ENCODE assay signal across 9 cellular contexts in the genomic region with DNA sequence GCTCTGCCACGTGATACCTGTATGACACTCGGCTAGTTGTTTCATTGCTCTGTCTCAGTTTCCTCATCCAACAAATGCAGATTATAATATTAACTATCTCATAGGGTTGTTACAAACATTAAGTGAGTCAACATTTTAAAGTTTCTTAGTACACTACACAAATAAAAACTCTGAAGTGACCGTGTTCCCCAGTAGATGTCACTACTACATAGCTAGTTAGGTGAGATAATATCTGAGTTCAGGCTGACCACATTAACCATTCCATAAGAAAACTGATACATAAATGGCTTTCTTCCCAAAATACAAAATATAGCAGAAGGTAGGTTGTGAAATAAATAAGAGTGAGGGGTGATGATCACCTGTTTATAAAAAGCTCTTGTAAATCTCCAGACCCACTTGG.
DNase-seq lines count a peak whose midpoint lies in the region; ATAC-seq and TF ChIP-seq lines count a peak whose summit lies in the region.
"Had no signal": no experiment of that assay in that cellular context is flagged by ENCODE, and none has a peak within 500 bp of the region (broad histone marks: within the 10 kb centered on the region; RNA-seq: fewer than 3 reads in every experiment).

No MANE protein-coding gene starts in this region.

- H3K9ac ChIP-seq in DND-41 (ENCODE audit: low read depth, low read length), result no peak overlapping the region
- H3K9ac ChIP-seq in Loucy (ENCODE audit: low read depth, low read length, poor library complexity, severe bottlenecking), result no peak overlapping the region
- no peak overlapping the region for H3K9ac ChIP-seq in liver (ENCODE audit: low read depth in 1 of 2, low read length in 2 of 2)

- H3K9me3 Mint-ChIP-seq in WTC11, result no peaks in the 10 kb centered on the region

- no peak overlapping the region for H2AFZ ChIP-seq in DND-41 (ENCODE audit: low read depth, low read length)
- no peak overlapping the region for H2AFZ ChIP-seq in Loucy (ENCODE audit: low read length)

- H3K9me2 ChIP-seq in Loucy (replicated peaks; ENCODE audit: low read depth, low read length), result no peaks in the 10 kb centered on the region

- no peak overlapping the region for H3K4me3 ChIP-seq in DND-41 (ENCODE audit: low read depth in 1 of 2, low read length in 2 of 2)
- H3K4me3 ChIP-seq in Loucy (ENCODE audit: low read length, poor library complexity, severe bottlenecking), result no peak overlapping the region
- H3K4me3 ChIP-seq in liver (ENCODE audit: low read depth in 1 of 3, low read length in 3 of 3), result no peak overlapping the region

- TF ChIP-seq CTCF in DND-41 (IDR thresholded peaks at IDR 0.05; ENCODE audit: borderline replicate concordance, extremely low read depth, low read length, poor library complexity, severe bottlenecking) (peak; percentile 32), Loucy (conservative IDR thresholded peaks at IDR 0.05; ENCODE audit: low read length) (peak; percentile 75), WTC11 (IDR thresholded peaks at IDR 0.05) (no peak; the same call in 1 of the 2 replicates), liver (IDR thresholded peaks at IDR 0.05; ENCODE audit: low read depth, low read length, missing input control) (peak; percentile 33)

- no peak overlapping the region for H3K4me3 Mint-ChIP-seq in WTC11

- no peaks in the 10 kb centered on the region for H3F3A ChIP-seq in Loucy (ENCODE audit: low read depth)

- ATAC-seq in DND-41 (ENCODE audit: insufficient read depth, low read depth) (no peak), WTC11 (peak; percentile 63), GM18498 (IDR thresholded peaks at IDR 0.05; ENCODE audit: unreplicated experiment) (no peak), HG02763 (IDR thresholded peaks at IDR 0.05; ENCODE audit: unreplicated experiment) (no peak)

- no peaks in the 10 kb centered on the region for H3K36me3 Mint-ChIP-seq in WTC11

- peaks cover 43% of the 10 kb centered on the region for H3K4me1 Mint-ChIP-seq in WTC11

- peaks cover 8% of the 10 kb centered on the region for H3K27me3 Mint-ChIP-seq in WTC11 (ENCODE audit: low read depth)

- no peaks in the 10 kb centered on the region for H3K79me2 ChIP-seq in DND-41 (ENCODE audit: insufficient read depth, low read length)
- H3K79me2 ChIP-seq in Loucy (ENCODE audit: insufficient read depth, low read length), result no peaks in the 10 kb centered on the region

- peak; percentile 69 to 72 for TF ChIP-seq RAD21 in liver (IDR thresholded peaks at IDR 0.05)

- no peak overlapping the region for H3K4me2 ChIP-seq in DND-41 (ENCODE audit: insufficient read depth, low read length)
- H3K4me2 ChIP-seq in Loucy (ENCODE audit: low read depth, low read length, poor library complexity, severe bottlenecking), result no peak overlapping the region

- H4K20me1 ChIP-seq in DND-41 (ENCODE audit: insufficient read depth, low read length) (no peaks in the 10 kb centered on the region), Loucy (ENCODE audit: insufficient read depth, low read length, poor library complexity, severe bottlenecking) (no peaks in the 10 kb centered on the region)

- no peaks in the 10 kb centered on the region for H3K9me3 ChIP-seq in DND-41 (ENCODE audit: insufficient read depth, low read length, severe bottlenecking)
- H3K9me3 ChIP-seq in Loucy (ENCODE audit: insufficient read depth, low read depth, low read length), result no peaks in the 10 kb centered on the region
- H3K9me3 ChIP-seq in liver (ENCODE audit: control insufficient read depth in 4 of 4, low read length in 3 of 4), result no peaks in the 10 kb centered on the region

- H3K27me3 ChIP-seq in DND-41 (ENCODE audit: insufficient read depth, low read length, poor library complexity) (peaks cover 2% of the 10 kb centered on the region), Loucy (ENCODE audit: insufficient read depth, low read length, poor library complexity, severe bottlenecking) (no peaks in the 10 kb centered on the region), liver (ENCODE audit: control insufficient read depth in 4 of 4, insufficient read depth in 4 of 4, low read length in 3 of 4) (no peaks in the 10 kb centered on the region)

- WGBS in liver, result 52% methylated on average over 3 of the region's 3 CpGs

- H3K27ac ChIP-seq in DND-41 (ENCODE audit: low read length) (no peak overlapping the region), liver (ENCODE audit: low read depth in 1 of 2, low read length in 2 of 2) (no peak overlapping the region)

- no peaks in the 10 kb centered on the region for H3K36me3 ChIP-seq in DND-41 (ENCODE audit: insufficient read depth, low read length)
- no peaks in the 10 kb centered on the region for H3K36me3 ChIP-seq in Loucy (ENCODE audit: insufficient read depth, low read length)
- no peaks in the 10 kb centered on the region for H3K36me3 ChIP-seq in liver (ENCODE audit: control insufficient read depth in 4 of 4, insufficient read depth in 3 of 4, low read depth in 1 of 4, low read length in 3 of 4)

- H3K4me1 ChIP-seq in DND-41 (ENCODE audit: insufficient read depth, low read length) (no peaks in the 10 kb centered on the region), Loucy (ENCODE audit: insufficient read depth, low read length, poor library complexity, severe bottlenecking) (no peaks in the 10 kb centered on the region), liver (ENCODE audit: control insufficient read depth in 4 of 4, insufficient read depth in 4 of 4, low read length in 3 of 4) (no peaks in the 10 kb centered on the region)

- DNase-seq in DND-41 (no peak), WTC11 (ENCODE audit: low spot score) (no peak), NOMO-1 treated with dmso at 0.1 percent for 144 hours (lab: John Stamatoyannopoulos, UW; ENCODE audit: unreplicated experiment) (no peak), posterior vena cava (ENCODE audit: low spot score) (no peak)
- DNase-seq: stimulated activated naive CD4-positive, alpha-beta T cell treated with Interleukin-2 at 50 U/mL for 16 hours had no signal

- CTCF ChIA-PET in WTC11 (lab: Charles Lee), result interaction anchor here (0.6 to 1.5 kb wide), 5 partner anchors 22 to 1023 kb away, joined by 3 to 4 read pairs (median 3); a partner anchor contains a TSS

- POLR2A ChIA-PET in WTC11 (lab: Charles Lee), result no interaction called here

- H3K27ac Mint-ChIP-seq in WTC11, result no peak overlapping the region

- intact Hi-C loops in posterior vena cava (cut with DNase I), result loop anchor here (10.0 kb wide), 2 partner anchors 1529 to 1539 kb away; no protein-coding TSS in a partner anchor

TF ChIP-seq in WTC11, 78 proteins besides CTCF, POLR2A, EP300 and RAD21 (continues in another document):
- no peak for TF ChIP-seq ESRRA (CRISPR knock-in tag; IDR thresholded peaks at IDR 0.05; ENCODE audit: borderline replicate concordance)

TF ChIP-seq in liver, 16 proteins besides CTCF, POLR2A, EP300 and RAD21 (continues in another document):
- TF ChIP-seq, protein P1, sequence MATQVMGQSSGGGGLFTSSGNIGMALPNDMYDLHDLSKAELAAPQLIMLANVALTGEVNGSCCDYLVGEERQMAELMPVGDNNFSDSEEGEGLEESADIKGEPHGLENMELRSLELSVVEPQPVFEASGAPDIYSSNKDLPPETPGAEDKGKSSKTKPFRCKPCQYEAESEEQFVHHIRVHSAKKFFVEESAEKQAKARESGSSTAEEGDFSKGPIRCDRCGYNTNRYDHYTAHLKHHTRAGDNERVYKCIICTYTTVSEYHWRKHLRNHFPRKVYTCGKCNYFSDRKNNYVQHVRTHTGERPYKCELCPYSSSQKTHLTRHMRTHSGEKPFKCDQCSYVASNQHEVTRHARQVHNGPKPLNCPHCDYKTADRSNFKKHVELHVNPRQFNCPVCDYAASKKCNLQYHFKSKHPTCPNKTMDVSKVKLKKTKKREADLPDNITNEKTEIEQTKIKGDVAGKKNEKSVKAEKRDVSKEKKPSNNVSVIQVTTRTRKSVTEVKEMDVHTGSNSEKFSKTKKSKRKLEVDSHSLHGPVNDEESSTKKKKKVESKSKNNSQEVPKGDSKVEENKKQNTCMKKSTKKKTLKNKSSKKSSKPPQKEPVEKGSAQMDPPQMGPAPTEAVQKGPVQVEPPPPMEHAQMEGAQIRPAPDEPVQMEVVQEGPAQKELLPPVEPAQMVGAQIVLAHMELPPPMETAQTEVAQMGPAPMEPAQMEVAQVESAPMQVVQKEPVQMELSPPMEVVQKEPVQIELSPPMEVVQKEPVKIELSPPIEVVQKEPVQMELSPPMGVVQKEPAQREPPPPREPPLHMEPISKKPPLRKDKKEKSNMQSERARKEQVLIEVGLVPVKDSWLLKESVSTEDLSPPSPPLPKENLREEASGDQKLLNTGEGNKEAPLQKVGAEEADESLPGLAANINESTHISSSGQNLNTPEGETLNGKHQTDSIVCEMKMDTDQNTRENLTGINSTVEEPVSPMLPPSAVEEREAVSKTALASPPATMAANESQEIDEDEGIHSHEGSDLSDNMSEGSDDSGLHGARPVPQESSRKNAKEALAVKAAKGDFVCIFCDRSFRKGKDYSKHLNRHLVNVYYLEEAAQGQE (IDR thresholded peaks at IDR 0.05), result no peak
- TF ChIP-seq HNF4G (IDR thresholded peaks at IDR 0.05), result no peak
- no peak for TF ChIP-seq GABPA (IDR thresholded peaks at IDR 0.05 in 1 of 2, conservative IDR thresholded peaks at IDR 0.05 in 1 of 2)
- no peak for TF ChIP-seq NR2F2 (IDR thresholded peaks at IDR 0.05)
- no peak for TF ChIP-seq RXRA (IDR thresholded peaks at IDR 0.05)
- no peak for TF ChIP-seq SP1 (IDR thresholded peaks at IDR 0.05)
- TF ChIP-seq EGR1 (IDR thresholded peaks at IDR 0.05; ENCODE audit: low read depth in 2 of 2), result no peak
- TF ChIP-seq, protein P2, sequence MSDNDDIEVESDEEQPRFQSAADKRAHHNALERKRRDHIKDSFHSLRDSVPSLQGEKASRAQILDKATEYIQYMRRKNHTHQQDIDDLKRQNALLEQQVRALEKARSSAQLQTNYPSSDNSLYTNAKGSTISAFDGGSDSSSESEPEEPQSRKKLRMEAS (IDR thresholded peaks at IDR 0.05), result no peak
- TF ChIP-seq HNF4A (conservative IDR thresholded peaks at IDR 0.05), result no peak
- TF ChIP-seq TAF1 (conservative IDR thresholded peaks at IDR 0.05), result no peak
- no peak for TF ChIP-seq FOXA2 (IDR thresholded peaks at IDR 0.05)
- TF ChIP-seq, protein P3, sequence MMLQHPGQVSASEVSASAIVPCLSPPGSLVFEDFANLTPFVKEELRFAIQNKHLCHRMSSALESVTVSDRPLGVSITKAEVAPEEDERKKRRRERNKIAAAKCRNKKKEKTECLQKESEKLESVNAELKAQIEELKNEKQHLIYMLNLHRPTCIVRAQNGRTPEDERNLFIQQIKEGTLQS (IDR thresholded peaks at IDR 0.05), result no peak
- TF ChIP-seq JUND (IDR thresholded peaks at IDR 0.05), result no peak
- no peak for TF ChIP-seq FOXA1 (IDR thresholded peaks at IDR 0.05)
- no peak for TF ChIP-seq YY1 (IDR thresholded peaks at IDR 0.05)
